Comparison of ENCODE assay signal across 8 cellular contexts in the genomic region with DNA sequence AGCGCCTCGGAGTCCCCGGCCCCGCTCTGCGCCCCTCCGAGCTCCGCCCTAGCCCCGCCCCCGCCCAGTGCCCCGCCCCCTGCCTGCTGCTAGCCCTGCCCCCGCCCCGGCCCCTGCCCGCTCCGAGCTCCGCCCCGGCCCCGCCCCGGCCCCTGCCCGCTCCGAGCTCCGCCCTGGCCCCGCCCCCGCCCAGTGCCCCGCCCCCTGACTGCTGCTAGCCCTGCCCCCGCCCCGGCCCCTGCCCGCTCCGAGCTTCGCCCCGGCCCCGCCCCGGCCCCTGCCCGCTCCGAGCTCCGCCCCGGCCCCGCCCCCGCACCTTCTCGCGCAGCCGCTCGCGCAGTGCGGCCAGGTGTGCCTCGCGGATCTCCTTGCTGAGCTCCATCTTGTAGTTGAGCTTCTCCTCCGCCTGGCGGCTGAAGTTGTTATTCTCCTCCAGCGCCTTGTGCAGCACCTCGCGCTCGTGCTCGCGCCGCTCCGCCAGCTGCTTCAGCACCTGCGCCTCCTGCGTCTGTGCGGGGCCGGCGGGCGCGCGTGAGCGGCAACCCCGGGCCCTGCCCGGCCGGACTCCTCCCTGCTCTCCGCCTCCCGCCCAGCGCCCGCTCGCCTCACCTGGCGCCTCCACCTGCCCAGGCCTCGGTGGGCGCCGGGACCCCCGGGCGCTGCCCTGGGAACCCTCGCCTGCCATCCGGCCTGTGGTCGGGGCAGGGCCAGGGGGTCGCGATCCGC. TPM values are rescaled to one million over a fixed set of nuclear protein-coding genes. Genes with fewer than 3 reads are reported as not detected.
DNase-seq lines count a peak whose midpoint lies in the region; ATAC-seq and TF ChIP-seq lines count a peak whose summit lies in the region.

No MANE protein-coding gene starts in this region.

- H3K4me3 ChIP-seq in GM08714 (ENCODE audit: low read length) (peak overlapping the region; percentile 85; the same call in 1 of the 2 replicates), NB4 (ENCODE audit: low read depth, low read length) (peak overlapping the region; percentile 56), psoas muscle (peak overlapping the region; percentile 76), urinary bladder (ENCODE audit: low read depth, low read length) (peak overlapping the region; percentile 43)

- H3K4me1 ChIP-seq in psoas muscle (peaks cover 2% of the 10 kb centered on the region), urinary bladder (ENCODE audit: insufficient read depth) (no peaks in the 10 kb centered on the region)

- intact Hi-C loops in left cardiac atrium (cut with DNase I) (no loop called here), psoas muscle (cut with DNase I) (loop anchor here in 1 of 2 donors (2.0 kb wide), 1 partner anchor 15 kb away; no protein-coding TSS in a partner anchor)

- peaks cover 28% of the 10 kb centered on the region for H3K4me1 Mint-ChIP-seq in activated naive CD8-positive, alpha-beta T cell treated with anti-CD3 and anti-CD28 coated beads, Interleukin-2, amount 50 U/mL, for 24 hours

- peak overlapping the region; percentile 78 for H3K4me3 Mint-ChIP-seq in activated naive CD8-positive, alpha-beta T cell treated with anti-CD3 and anti-CD28 coated beads, Interleukin-2, amount 50 U/mL, for 24 hours

- H3K9me3 ChIP-seq in psoas muscle, result no peaks in the 10 kb centered on the region

- no peak for TF ChIP-seq POLR2A in NB4 (IDR thresholded peaks at IDR 0.05; ENCODE audit: extremely low read depth, insufficient read length)

- peak; percentile 58 for ATAC-seq in activated naive CD8-positive, alpha-beta T cell treated with anti-CD3 and anti-CD28 coated beads, Interleukin-2, amount 50 U/mL, for 24 hours
- peak; percentile 89 to 91 for ATAC-seq in left cardiac atrium
- peak; percentile 91 to 93 (median 92) for ATAC-seq in psoas muscle

- H3K27ac ChIP-seq in psoas muscle (peak overlapping the region; percentile 63), urinary bladder (ENCODE audit: low read depth) (no peak overlapping the region)

- no peaks in the 10 kb centered on the region for H3K9me3 Mint-ChIP-seq in activated naive CD8-positive, alpha-beta T cell treated with anti-CD3 and anti-CD28 coated beads, Interleukin-2, amount 50 U/mL, for 24 hours

- no peak for TF ChIP-seq CTCF in NB4 (IDR thresholded peaks at IDR 0.05; ENCODE audit: low read depth, low read length)
- peak; percentile 46 for TF ChIP-seq CTCF in psoas muscle (IDR thresholded peaks at IDR 0.05)

- H3K27me3 ChIP-seq in psoas muscle (ENCODE audit: insufficient read depth in 3 of 3, low read length in 2 of 3), result peaks cover 0 to 4% (median 0%) of the 10 kb centered on the region in 3 donors

- WGBS in psoas muscle, 3 donors, result 1 to 3% (median 1%) methylated on average over 56 to 82 of the region's 85 CpGs
- 2% methylated on average over 83 of the region's 85 CpGs for WGBS in urinary bladder

- H3K36me3 Mint-ChIP-seq in activated naive CD8-positive, alpha-beta T cell treated with anti-CD3 and anti-CD28 coated beads, Interleukin-2, amount 50 U/mL, for 24 hours (ENCODE audit: low read depth), result no peaks in the 10 kb centered on the region

- H3K27ac Mint-ChIP-seq in activated naive CD8-positive, alpha-beta T cell treated with anti-CD3 and anti-CD28 coated beads, Interleukin-2, amount 50 U/mL, for 24 hours, result no peak overlapping the region

- peak; percentile 52 for DNase-seq in HCEC 1CT
- DNase-seq in NB4 (ENCODE audit: low read depth), result peak; percentile 84
- peak; percentile 96 for DNase-seq in SW480 (ENCODE audit: low spot score)
- peak; percentile 99 for DNase-seq in activated naive CD8-positive, alpha-beta T cell treated with anti-CD3 and anti-CD28 coated beads, Interleukin-2, amount 50 U/mL, for 24 hours
- peak; percentile 85 for DNase-seq in left cardiac atrium
- DNase-seq in psoas muscle, result peak; percentile 86 to 94

- no peaks in the 10 kb centered on the region for H3K27me3 Mint-ChIP-seq in activated naive CD8-positive, alpha-beta T cell treated with anti-CD3 and anti-CD28 coated beads, Interleukin-2, amount 50 U/mL, for 24 hours

- H3K36me3 ChIP-seq in psoas muscle (ENCODE audit: insufficient read depth in 1 of 2, low read depth in 1 of 2) (no peaks in the 10 kb centered on the region), urinary bladder (ENCODE audit: insufficient read depth) (no peaks in the 10 kb centered on the region)

RNA-seq across cellular contexts. Expression of a gene that starts 11.3 kb away (rescaled TPM):
- total RNA-seq in left cardiac atrium (1 to 10 TPM; 6.9 to 8.4 TPM), psoas muscle (1 to 10 TPM; 2.4 to 3.1 (median 2.7) TPM), urinary bladder (17.7 TPM)
- polyA plus RNA-seq in psoas muscle (1 to 10 TPM; 1.0 to 2.7 (median 1.2) TPM), urinary bladder (44.7 TPM)

RNA-seq across cellular contexts. Expression of a gene that starts 15.1 kb away (rescaled TPM):
- total RNA-seq in left cardiac atrium, result 1 to 10 TPM; 5.7 to 7.9 TPM
- 10 to 100 TPM in 1 of 4 donors, 1 to 10 TPM in 3; 5.4 to 10.1 (median 7.8) TPM for total RNA-seq in psoas muscle
- polyA plus RNA-seq in psoas muscle, result 1 to 10 TPM; 6.9 to 8.7 (median 8.5) TPM
- total RNA-seq in urinary bladder, result 7.7 TPM
- 12.1 TPM for polyA plus RNA-seq in urinary bladder

RNA-seq across cellular contexts. Expression of a gene that starts 16.2 kb away (rescaled TPM):
- total RNA-seq in left cardiac atrium (10 to 100 TPM; 13.5 to 17.3 TPM), psoas muscle (10 to 100 TPM in 2 of 4 donors, 1 to 10 TPM in 2; 9.2 to 17.5 (median 10.9) TPM), urinary bladder (13.3 TPM)
- polyA plus RNA-seq in psoas muscle (1 to 10 TPM; 5.2 to 7.3 (median 7.1) TPM), urinary bladder (12.3 TPM)

RNA-seq across cellular contexts. Expression of a gene that starts 54.5 kb away (rescaled TPM):
- total RNA-seq in left cardiac atrium (10 to 100 TPM in 1 of 2 donors, 1 to 10 TPM in 1; 1.4 to 10.1 TPM), psoas muscle (1 to 10 TPM in 3 of 4 donors, not detected in 1; 1.3 to 2.2 (median 1.6) TPM), urinary bladder (0.42 TPM)
- polyA plus RNA-seq in psoas muscle (10 to 100 TPM in 1 of 3 donors, 1 to 10 TPM in 1, under 1 TPM in 1; 0.56 to 16.1 (median 6.1) TPM), urinary bladder (35.6 TPM)
